In genomic region chr6:130158061-130158460, GRCh38 we compare ENCODE assay signal across 17 cellular contexts.
DNase-seq lines count a peak whose midpoint lies in the region; ATAC-seq and TF ChIP-seq lines count a peak whose summit lies in the region.
"Had no signal": no experiment of that assay in that cellular context is flagged by ENCODE, and none has a peak within 500 bp of the region (broad histone marks: within the 10 kb centered on the region; RNA-seq: fewer than 3 reads in every experiment).

No MANE protein-coding gene starts in this region.

- TF ChIP-seq CTCF in astrocyte of the cerebellum (IDR thresholded peaks at IDR 0.05; ENCODE audit: low read depth, low read length, missing control alignments) (no peak), stomach (IDR thresholded peaks at IDR 0.05) (no peak)

- intact Hi-C loops in stomach (cut with DNase I; ENCODE audit: low total_unique reads), result no loop called here

- H3K9me3 ChIP-seq in stomach, result peaks cover 0 to 9% (median 3%) of the 10 kb centered on the region in 4 donors

- ATAC-seq in GM21515 (IDR thresholded peaks at IDR 0.05; ENCODE audit: unreplicated experiment), result no peak
- ATAC-seq: CD8-positive, alpha-beta T cell had no signal

- peak; percentile 1 for DNase-seq in EH (ENCODE audit: low read depth)
- DNase-seq in OCI-M1 (lab: John Stamatoyannopoulos, UW), result peak; percentile 26
- peak; percentile 32 for DNase-seq in astrocyte of the cerebellum (ENCODE audit: low read depth)
- DNase-seq in immature natural killer cell, result no peak
- DNase-seq in NCI-H510A treated with DMSO at 0.1 percent for 48 hours (lab: John Stamatoyannopoulos, UW), result no peak
- DNase-seq in NCI-H1436 treated with DMSO at 0.1 percent for 48 hours (lab: John Stamatoyannopoulos, UW), result no peak
- DNase-seq in stomach, result no peak
- DNase-seq: CD4-positive, CD25-positive, alpha-beta regulatory T cell; CD8-positive, alpha-beta T cell; DMS 273 treated with DMSO at 0.1 percent for 48 hours; DMS79; GF-D8; GM23248; H7; HCEC 1CT had no signal

- H3K4me1 ChIP-seq in stomach, result no peaks in the 10 kb centered on the region

- H3K4me3 ChIP-seq in astrocyte of the cerebellum (ENCODE audit: low read depth, low read length), result no peak overlapping the region
- no peak overlapping the region for H3K4me3 ChIP-seq in stomach
- H3K4me3 ChIP-seq: GM23248 had no signal

- H3K27ac ChIP-seq in stomach, result no peak overlapping the region
- H3K27ac ChIP-seq: C4-2B, GM23248 had no signal

- no peak for TF ChIP-seq EP300 in stomach (IDR thresholded peaks at IDR 0.05)

- no peaks in the 10 kb centered on the region for H3K36me3 ChIP-seq in stomach

- H3K36me3 Mint-ChIP-seq in immature natural killer cell, result peaks cover 34 to 51% (median 36%) of the 10 kb centered on the region in 3 donors

- no peaks in the 10 kb centered on the region for H3K9me3 Mint-ChIP-seq in immature natural killer cell

- H3K27me3 ChIP-seq in stomach, result no peaks in the 10 kb centered on the region

- in situ Hi-C loops in astrocyte of the cerebellum (cut with HindIII; ENCODE audit: low sequenced_read_pairs), result no loop called here

- peaks cover 0 to 4% (median 0%) of the 10 kb centered on the region in 3 donors for H3K27me3 Mint-ChIP-seq in immature natural killer cell (ENCODE audit: low read depth in 3 of 3)
- H3K27me3 Mint-ChIP-seq: CD4-positive, CD25-positive, alpha-beta regulatory T cell had no signal

- H3K4me1 Mint-ChIP-seq in immature natural killer cell, result peaks cover 36 to 69% of the 10 kb centered on the region in 2 donors

- WGBS in stomach, 5 donors, result 83 to 93% (median 91%) methylated on average over 2 of the region's 2 CpGs

- H3K4me3 Mint-ChIP-seq in immature natural killer cell, result no peak overlapping the region
- H3K4me3 Mint-ChIP-seq: CD4-positive, CD25-positive, alpha-beta regulatory T cell; CD8-positive, alpha-beta T cell had no signal

- H3K27ac Mint-ChIP-seq in immature natural killer cell, result peak overlapping the region in 5 of 6 donors; percentile 57 to 79 (median 69)
- H3K27ac Mint-ChIP-seq: CD8-positive, alpha-beta T cell had no signal

- no peak for TF ChIP-seq POLR2A in stomach (IDR thresholded peaks at IDR 0.05)

Comparison
In these comparisons a context has a peak if more than half of its experiments do, and no peak if none do; other contexts are left out.
1. DNase-seq: peak in EH (single experiment), OCI-M1 (single experiment) and astrocyte of the cerebellum (single experiment); none in immature natural killer cell (0 of 3), NCI-H510A treated with DMSO at 0.1 percent for 48 hours (single experiment), NCI-H1436 treated with DMSO at 0.1 percent for 48 hours (single experiment) and stomach (single experiment).